12 cellular contexts compared by ENCODE assay signal in genomic region chr6:143962644-143962929, GRCh38. TPM values are rescaled to one million over a fixed set of nuclear protein-coding genes. Genes with fewer than 3 reads are reported as not detected.
DNase-seq lines count a peak whose midpoint lies in the region; ATAC-seq and TF ChIP-seq lines count a peak whose summit lies in the region.
"Had no signal": no experiment of that assay in that cellular context is flagged by ENCODE, and none has a peak within 500 bp of the region (broad histone marks: within the 10 kb centered on the region; RNA-seq: fewer than 3 reads in every experiment).

No MANE protein-coding gene starts in this region.

- no peaks in the 10 kb centered on the region for H3K9me3 Mint-ChIP-seq in T-cell
- H3K9me3 Mint-ChIP-seq: activated T-cell treated with anti-CD3 and anti-CD28 coated beads, Interleukin-2, amount 50 U/mL, for 72 hours; naive thymus-derived CD4-positive, alpha-beta T cell had no signal

- no peak overlapping the region for H2BK15ac ChIP-seq in neuronal stem cell (ENCODE audit: low read length)

- H3K27me3 ChIP-seq in RWPE2 (ENCODE audit: insufficient read depth, poor library complexity, severe bottlenecking) (no peaks in the 10 kb centered on the region), neuronal stem cell (ENCODE audit: control insufficient read depth in 3 of 3, insufficient read depth in 3 of 3, low read depth in 1 of 3, low read length in 3 of 3) (no peaks in the 10 kb centered on the region)

- no peak overlapping the region for H3K27ac ChIP-seq in RWPE2 (ENCODE audit: poor library complexity, severe bottlenecking)
- H3K27ac ChIP-seq in neuronal stem cell (replicated peaks; ENCODE audit: low read length), result peak overlapping the region; percentile 93

- H3K4me3 ChIP-seq in RWPE2 (ENCODE audit: severe bottlenecking) (no peak overlapping the region), fibroblast of pulmonary artery (replicated peaks; ENCODE audit: low read depth, low read length) (no peak overlapping the region), neuronal stem cell (ENCODE audit: low read length in 2 of 2) (no peak overlapping the region)

- no peak overlapping the region for H3K9ac ChIP-seq in neuronal stem cell (ENCODE audit: low read depth, low read length, poor library complexity)

- H3K79me1 ChIP-seq in neuronal stem cell (ENCODE audit: low read depth, low read length), result no peaks in the 10 kb centered on the region

- H3K4ac ChIP-seq in neuronal stem cell (ENCODE audit: low read length), result no peak overlapping the region

- H3K9me3 ChIP-seq in RWPE2 (ENCODE audit: severe bottlenecking) (no peaks in the 10 kb centered on the region), neuronal stem cell (replicated peaks in 1 of 2; ENCODE audit: control insufficient read depth in 2 of 2, insufficient read depth in 1 of 2, low read depth in 1 of 2, low read length in 2 of 2) (no peaks in the 10 kb centered on the region)

- H2BK12ac ChIP-seq in neuronal stem cell (ENCODE audit: low read length), result no peak overlapping the region

- H3K18ac ChIP-seq in neuronal stem cell (ENCODE audit: low read length), result no peak overlapping the region

- TF ChIP-seq CTCF in RWPE2 (IDR thresholded peaks at IDR 0.05; ENCODE audit: poor library complexity, severe bottlenecking) (peak; percentile 14), fibroblast of pulmonary artery (IDR thresholded peaks at IDR 0.05; ENCODE audit: low read length, missing control alignments) (peak; percentile 36)

- no peak overlapping the region for H4K8ac ChIP-seq in neuronal stem cell (ENCODE audit: low read depth, low read length)

- no peak overlapping the region for H3K4me3 Mint-ChIP-seq in T-cell
- H3K4me3 Mint-ChIP-seq: activated T-cell treated with anti-CD3 and anti-CD28 coated beads, Interleukin-2, amount 50 U/mL, for 72 hours; naive thymus-derived CD4-positive, alpha-beta T cell had no signal

- POLR2A ChIA-PET in T-cell (lab: Charles Lee), result no interaction called here

- H3K27me3 Mint-ChIP-seq in T-cell, result peaks cover 0 to 2% of the 10 kb centered on the region in 2 donors
- H3K27me3 Mint-ChIP-seq: naive thymus-derived CD4-positive, alpha-beta T cell had no signal

- no peak for ATAC-seq in RWPE2 (ENCODE audit: low read depth)
- no peak for ATAC-seq in T-cell (replicated peaks in 1 of 4)
- ATAC-seq: activated T-cell treated with anti-CD3 and anti-CD28 coated beads, Interleukin-2, amount 50 U/mL, for 72 hours; naive thymus-derived CD4-positive, alpha-beta T cell had no signal

- no peak overlapping the region for H4K91ac ChIP-seq in neuronal stem cell (ENCODE audit: low read depth, low read length, poor library complexity)

- no peak overlapping the region for H2BK5ac ChIP-seq in neuronal stem cell (ENCODE audit: low read length)

- no CpG with 5 or more reads among the region's 3 CpGs for WGBS in neuronal stem cell (ENCODE audit: extremely low coverage in 2 of 2, insufficient read length in 2 of 2, insufficient replicate concordance in 1 of 2), 2 donors

- no peak overlapping the region for H3K27ac Mint-ChIP-seq in T-cell
- H3K27ac Mint-ChIP-seq: activated T-cell treated with anti-CD3 and anti-CD28 coated beads, Interleukin-2, amount 50 U/mL, for 72 hours had no signal

- DNase-seq in G401 (ENCODE audit: low spot score) (peak; percentile 5), RWPE2 (ENCODE audit: low spot score) (no peak), fibroblast of pulmonary artery (ENCODE audit: low read depth) (peak; percentile 51), neuronal stem cell (ENCODE audit: low spot score) (peak; percentile 67), T-cell (no peak), GDM1 (lab: John Stamatoyannopoulos, UW) (no peak), iPS-NIHi11 (ENCODE audit: low spot score) (no peak), NCI-H510A (lab: John Stamatoyannopoulos, UW) (no peak)
- DNase-seq: activated T-cell treated with anti-CD3 and anti-CD28 coated beads, Interleukin-2, amount 50 U/mL, for 72 hours; naive thymus-derived CD4-positive, alpha-beta T cell; NCI-H1417 treated with DMSO at 0.1 percent for 48 hours; stimulated activated CD4-positive, alpha-beta T cell treated with anti-CD3 and anti-CD28 coated beads, Interleukin-4, amount 100 ng/mL, for 4 hours had no signal

- H3K4me1 ChIP-seq in RWPE2 (ENCODE audit: insufficient read depth, poor library complexity, severe bottlenecking), result no peaks in the 10 kb centered on the region
- H3K4me1 ChIP-seq in neuronal stem cell (ENCODE audit: control insufficient read depth in 2 of 2, insufficient read depth in 1 of 2, low read depth in 1 of 2, low read length in 2 of 2), result peaks cover 37 to 69% of the 10 kb centered on the region in 2 donors

- peaks cover 3% of the 10 kb centered on the region for H3K36me3 Mint-ChIP-seq in T-cell
- H3K36me3 Mint-ChIP-seq: naive thymus-derived CD4-positive, alpha-beta T cell had no signal

- H3K23ac ChIP-seq in neuronal stem cell (ENCODE audit: low read depth, low read length, poor library complexity), result no peak overlapping the region

- H2BK120ac ChIP-seq in neuronal stem cell (ENCODE audit: low read depth, low read length), result no peak overlapping the region

- H3K36me3 ChIP-seq in RWPE2 (ENCODE audit: low read depth) (no peaks in the 10 kb centered on the region), neuronal stem cell (replicated peaks in 1 of 2; ENCODE audit: control insufficient read depth in 2 of 2, insufficient read depth in 2 of 2, low read length in 2 of 2) (peaks cover 0 to 42% of the 10 kb centered on the region in 2 donors)

- no peaks in the 10 kb centered on the region for H3K4me1 Mint-ChIP-seq in T-cell

- peak overlapping the region; percentile 30 for H2AFZ ChIP-seq in neuronal stem cell (ENCODE audit: low read length)

- CTCF ChIA-PET in T-cell (lab: Charles Lee), result interaction anchor here in 1 of 2 donors (1.2 kb wide), 1 partner anchor 19 kb away, joined by 3 read pairs; no protein-coding TSS in a partner anchor

- H3K4me2 ChIP-seq in neuronal stem cell (ENCODE audit: insufficient read depth, low read length, poor library complexity, severe bottlenecking), result no peak overlapping the region

- in situ Hi-C loops in G401 (cut with HindIII; ENCODE audit: low sequenced_read_pairs), result no loop called here

- H3K14ac ChIP-seq in neuronal stem cell (ENCODE audit: low read length), result no peak overlapping the region

- no peak overlapping the region for H2AK5ac ChIP-seq in neuronal stem cell (ENCODE audit: low read depth, low read length)

RNA-seq across cellular contexts. Expression of gene PLAGL1, which starts 45.5 kb away (rescaled TPM):
- total RNA-seq in G401 (2014; rRNA removed; shearing (Covaris generic)), result 5.5 and 9.9 TPM in 2 replicates
- 5.6 TPM for polyA plus RNA-seq in neuronal stem cell (2013, experiment 1 of 2)
- 5.9 TPM for polyA plus RNA-seq in neuronal stem cell (2013, experiment 2 of 2)
- 1 to 10 TPM; 3.4 to 5.7 (median 4.8) TPM for total RNA-seq in T-cell

Comparison
In these comparisons a context has a peak if more than half of its experiments do, and no peak if none do; other contexts are left out.
1. DNase-seq: peak in G401 (single experiment), fibroblast of pulmonary artery (single experiment) and neuronal stem cell (single experiment); none in RWPE2 (single experiment), T-cell (0 of 34), GDM1 (single experiment), iPS-NIHi11 (single experiment) and NCI-H510A (single experiment).